ENCODE assay signal across 30 cellular contexts in genomic region chr1:41466146-41466545, GRCh38. TPM values are rescaled to one million over a fixed set of nuclear protein-coding genes. Genes with fewer than 3 reads are reported as not detected.
DNase-seq lines count a peak whose midpoint lies in the region; ATAC-seq and TF ChIP-seq lines count a peak whose summit lies in the region.
"Had no signal": no experiment of that assay in that cellular context is flagged by ENCODE, and none has a peak within 500 bp of the region (broad histone marks: within the 10 kb centered on the region; RNA-seq: fewer than 3 reads in every experiment).

No MANE protein-coding gene starts in this region.

- H3K27me3 ChIP-seq in Caco-2 (replicated peaks; ENCODE audit: control insufficient read depth, insufficient read depth, low read length), result no peaks in the 10 kb centered on the region
- H3K27me3 ChIP-seq in foreskin keratinocyte, result no peaks in the 10 kb centered on the region
- H3K27me3 ChIP-seq: esophagus muscularis mucosa, gastrocnemius medialis, MG63 had no signal

- CTCF ChIA-PET in Caco-2 (lab: Charles Lee), result no interaction called here

- H3K4me1 ChIP-seq in Caco-2 (peaks cover 27% of the 10 kb centered on the region), foreskin keratinocyte (peaks cover 19% of the 10 kb centered on the region)
- H3K4me1 ChIP-seq: gastrocnemius medialis had no signal

- H3K27ac Mint-ChIP-seq in Caco-2 (ENCODE audit: unreplicated experiment) (no peak overlapping the region), HFFc6 (no peak overlapping the region)
- H3K27ac Mint-ChIP-seq: activated CD4-positive, alpha-beta memory T cell treated with anti-CD3 and anti-CD28 coated beads for 36 hours; activated naive CD4-positive, alpha-beta T cell treated with anti-CD3 and anti-CD28 coated beads, Interleukin-2, amount 50 U/mL, for 72 hours; activated T-helper 17 cell treated with anti-CD3 and anti-CD28 coated beads, Interleukin-2, amount 50 U/mL, for 72 hours; effector memory CD8-positive, alpha-beta T cell; natural killer cell; stimulated activated naive CD8-positive, alpha-beta T cell treated with anti-CD3 and anti-CD28 coated beads, Interleukin-15, Interleukin-2, amounts not matched to agents 100 ng/mL and 50 ng/mL, for 24 hours; T-helper 1 cell treated with Interleukin-12 subunit alpha and Interleukin-12 subunit beta and Interleukin-4 antibody, amounts not matched to agents 30 μg/mL and 1 μg/mL, for 36 hours had no signal

- no peak overlapping the region for H3K4me3 ChIP-seq in Caco-2 (ENCODE audit: low read depth, low read length)
- H3K4me3 ChIP-seq: coronary artery, esophagus muscularis mucosa, gastrocnemius medialis, left ventricle myocardium inferior, MG63, SK-N-MC, skin epidermis had no signal

- no peaks in the 10 kb centered on the region for H3K9me3 ChIP-seq in Caco-2
- H3K9me3 ChIP-seq: esophagus muscularis mucosa, gastrocnemius medialis, left ventricle myocardium inferior, MG63 had no signal

- no TSS peak for BruUV-seq in Caco-2 (replicated peaks; lab: Mats Ljungman, UMichigan)

- POLR2A ChIA-PET in Caco-2 (lab: Charles Lee), result no interaction called here

- H3K27me3 Mint-ChIP-seq in Caco-2 (ENCODE audit: insufficient read depth, unreplicated experiment) (no peaks in the 10 kb centered on the region), HFFc6 (ENCODE audit: insufficient read depth) (peaks cover 30% of the 10 kb centered on the region)
- H3K27me3 Mint-ChIP-seq: stimulated activated naive CD8-positive, alpha-beta T cell treated with anti-CD3 and anti-CD28 coated beads, Interleukin-15, Interleukin-2, amounts not matched to agents 100 ng/mL and 50 ng/mL, for 24 hours had no signal

- H3K36me3 ChIP-seq in Caco-2 (ENCODE audit: control insufficient read depth, insufficient read depth, low read length), result no peaks in the 10 kb centered on the region
- H3K36me3 ChIP-seq: esophagus muscularis mucosa, gastrocnemius medialis, left ventricle myocardium inferior, MG63 had no signal

- H3K4me1 Mint-ChIP-seq in Caco-2 (ENCODE audit: low read depth, unreplicated experiment), result peaks cover 17% of the 10 kb centered on the region
- no peaks in the 10 kb centered on the region for H3K4me1 Mint-ChIP-seq in HFFc6 (ENCODE audit: low read depth)
- H3K4me1 Mint-ChIP-seq: activated T-helper 17 cell treated with anti-CD3 and anti-CD28 coated beads, Interleukin-2, amount 50 U/mL, for 72 hours; CD14-positive monocyte; natural killer cell had no signal

- no peak overlapping the region for H3K4me3 Mint-ChIP-seq in Caco-2 (ENCODE audit: unreplicated experiment)
- no peak overlapping the region for H3K4me3 Mint-ChIP-seq in HFFc6
- H3K4me3 Mint-ChIP-seq: activated CD4-positive, alpha-beta memory T cell treated with anti-CD3 and anti-CD28 coated beads for 36 hours; activated T-helper 17 cell treated with anti-CD3 and anti-CD28 coated beads, Interleukin-2, amount 50 U/mL, for 72 hours; CD14-positive monocyte; effector memory CD8-positive, alpha-beta T cell; natural killer cell; stimulated activated naive CD8-positive, alpha-beta T cell treated with anti-CD3 and anti-CD28 coated beads, Interleukin-15, Interleukin-2, amounts not matched to agents 100 ng/mL and 50 ng/mL, for 24 hours; T-helper 1 cell treated with Interleukin-12 subunit alpha and Interleukin-12 subunit beta and Interleukin-4 antibody, amounts not matched to agents 30 μg/mL and 1 μg/mL, for 36 hours had no signal

- H3K27ac ChIP-seq in foreskin keratinocyte, result no peak overlapping the region
- H3K27ac ChIP-seq: coronary artery, esophagus muscularis mucosa, gastrocnemius medialis, left ventricle myocardium inferior, SK-N-MC, skin epidermis had no signal

- intact Hi-C loops in Caco-2 (cut with micrococcal nuclease; ENCODE audit: unreplicated experiment), result no loop called here
- intact Hi-C loops in posterior vena cava (cut with DNase I), result no loop called here

- peak; percentile 14 for ATAC-seq in foreskin keratinocyte
- ATAC-seq: activated CD4-positive, CD25-positive, alpha-beta regulatory T cell treated with anti-CD3 and anti-CD28 coated beads, Interleukin-2, amount 50 U/mL, for 24 hours; activated naive CD4-positive, alpha-beta T cell treated with anti-CD3 and anti-CD28 coated beads, Interleukin-2, amount 50 U/mL, for 72 hours; activated T-helper 17 cell treated with anti-CD3 and anti-CD28 coated beads, Interleukin-2, amount 50 U/mL, for 72 hours; effector memory CD8-positive, alpha-beta T cell; natural killer cell had no signal

- no peak for TF ChIP-seq CTCF in Caco-2 (IDR thresholded peaks at IDR 0.05; ENCODE audit: insufficient read depth in 1 of 2, low read depth in 1 of 2, low read length in 1 of 2, severe bottlenecking in 1 of 2, unreplicated experiment in 1 of 2)
- TF ChIP-seq CTCF in foreskin keratinocyte (conservative IDR thresholded peaks at IDR 0.05), result no peak
- TF ChIP-seq CTCF in HFFc6 (IDR thresholded peaks at IDR 0.05), result no peak

- H3K36me3 Mint-ChIP-seq in Caco-2 (ENCODE audit: insufficient read depth, unreplicated experiment) (no peaks in the 10 kb centered on the region), HFFc6 (ENCODE audit: low read depth) (no peaks in the 10 kb centered on the region)
- H3K36me3 Mint-ChIP-seq: activated CD4-positive, alpha-beta memory T cell treated with anti-CD3 and anti-CD28 coated beads for 36 hours; activated naive CD4-positive, alpha-beta T cell treated with anti-CD3 and anti-CD28 coated beads, Interleukin-2, amount 50 U/mL, for 72 hours; CD14-positive monocyte; natural killer cell had no signal

- H3K9me3 Mint-ChIP-seq in Caco-2 (ENCODE audit: unreplicated experiment) (no peaks in the 10 kb centered on the region), HFFc6 (no peaks in the 10 kb centered on the region)
- H3K9me3 Mint-ChIP-seq: activated CD4-positive, alpha-beta memory T cell treated with anti-CD3 and anti-CD28 coated beads for 36 hours; activated naive CD4-positive, alpha-beta T cell treated with anti-CD3 and anti-CD28 coated beads, Interleukin-2, amount 50 U/mL, for 72 hours; activated T-helper 17 cell treated with anti-CD3 and anti-CD28 coated beads, Interleukin-2, amount 50 U/mL, for 72 hours; effector memory CD8-positive, alpha-beta T cell; natural killer cell; stimulated activated naive CD8-positive, alpha-beta T cell treated with anti-CD3 and anti-CD28 coated beads, Interleukin-15, Interleukin-2, amounts not matched to agents 100 ng/mL and 50 ng/mL, for 24 hours; T-helper 1 cell treated with Interleukin-12 subunit alpha and Interleukin-12 subunit beta and Interleukin-4 antibody, amounts not matched to agents 30 μg/mL and 1 μg/mL, for 36 hours had no signal

- DNase-seq in Caco-2 (peak; percentile 34 to 69), NCI-H774 (lab: John Stamatoyannopoulos, UW) (peak; percentile 44), foreskin keratinocyte (no peak), posterior vena cava (ENCODE audit: low spot score) (peak; percentile 17), GOT3 (lab: John Stamatoyannopoulos, UW) (no peak), HFFc6 (no peak), NCI-H1092 treated with DMSO at 0.1 percent for 48 hours (lab: John Stamatoyannopoulos, UW) (no peak)
- DNase-seq: activated CD4-positive, alpha-beta memory T cell treated with anti-CD3 and anti-CD28 coated beads for 36 hours; effector memory CD8-positive, alpha-beta T cell; gastrocnemius medialis; KBM-7; left ventricle myocardium inferior; MG63; midbrain; natural killer cell; NCI-H2107; retina had no signal

RNA-seq across cellular contexts. Expression of gene EDN2, which starts 18.3 kb away (rescaled TPM):
- total RNA-seq in Caco-2 (2022) (not detected in 2 replicates), foreskin keratinocyte (0.11 and 0.27 TPM in 2 replicates), posterior vena cava (not detected)
- 0.10 and 0.32 TPM in 2 replicates for polyA plus RNA-seq in foreskin keratinocyte
- not detected for total RNA-seq in HFFc6 (2021; fragmentation: NEBNext Ultra II Directional; extraction: Animal tissue kit (Norgen Biotek cat#: 25700))
- total RNA-seq: activated CD4-positive, alpha-beta memory T cell treated with anti-CD3 and anti-CD28 coated beads for 36 hours; activated naive CD4-positive, alpha-beta T cell treated with anti-CD3 and anti-CD28 coated beads, Interleukin-2, amount 50 U/mL, for 72 hours; activated T-helper 17 cell treated with anti-CD3 and anti-CD28 coated beads, Interleukin-2, amount 50 U/mL, for 72 hours; gastrocnemius medialis; NCI-H460; osteocyte; RPMI7951 had no signal
- polyA plus RNA-seq: CD14-positive monocyte had no signal

Comparison
In these comparisons a context has a peak if more than half of its experiments do, and no peak if none do; other contexts are left out.
1. DNase-seq: peak in Caco-2 (2 of 2), NCI-H774 (single experiment) and posterior vena cava (single experiment); none in foreskin keratinocyte (0 of 2), GOT3 (single experiment), HFFc6 (single experiment) and NCI-H1092 treated with DMSO at 0.1 percent for 48 hours (single experiment).